In the genomic region with DNA sequence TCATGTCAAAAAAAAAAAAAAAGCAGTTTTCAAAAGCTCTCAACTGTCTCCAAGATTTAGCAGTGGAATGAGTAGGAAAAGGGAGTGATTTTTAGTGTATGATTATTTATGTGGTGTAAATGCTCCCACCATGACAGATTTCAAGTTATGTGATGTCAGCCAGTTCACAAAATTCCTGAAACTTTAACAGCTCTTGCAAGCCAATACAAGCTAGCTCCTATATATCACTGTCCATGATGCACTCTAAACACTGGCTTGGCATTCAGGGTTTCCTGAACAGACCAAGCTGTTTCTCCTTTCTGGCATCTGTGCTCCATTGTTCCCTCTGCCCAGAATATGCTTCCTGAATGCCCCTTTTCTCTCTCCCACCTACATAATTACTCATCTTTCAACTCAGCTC, we compare ENCODE assay signal across 25 cellular contexts. TPM values are rescaled to one million over a fixed set of nuclear protein-coding genes. Genes with fewer than 3 reads are reported as not detected.
A peak's percentile ranks its signal among the peaks of the same experiment; 100 is the strongest.
DNase-seq lines count a peak whose midpoint lies in the region; ATAC-seq, FAIRE-seq and TF ChIP-seq lines count a peak whose summit lies in the region.
"Had no signal": no experiment of that assay in that cellular context is flagged by ENCODE, and none has a peak within 500 bp of the region (broad histone marks: within the 10 kb centered on the region; RNA-seq: fewer than 3 reads in every experiment).

No MANE protein-coding gene starts in this region.

- H3K4me3 Mint-ChIP-seq in astrocyte (ENCODE audit: unreplicated experiment) (no peak overlapping the region), nephron (no peak overlapping the region)
- H3K4me3 Mint-ChIP-seq: dendritic cell treated with granulocyte-macrophage colony-stimulating factor and Interleukin-4, amounts not matched to agents 40 ng/mL and 50 ng/mL, for 4 days; GM23338; IgD-negative memory B cell; naive B cell had no signal

- H3K4me3 ChIP-seq in astrocyte (ENCODE audit: insufficient read depth, low read depth, low read length): no peak overlapping the region
- H3K4me3 ChIP-seq in fibroblast of villous mesenchyme (ENCODE audit: low read depth, low read length): no peak overlapping the region
- H3K4me3 ChIP-seq: GM23338, SJCRH30, skin epidermis, suprapubic skin had no signal

- H3K27ac ChIP-seq in astrocyte (ENCODE audit: low read depth, low read length): peak overlapping the region; percentile 11
- H3K27ac ChIP-seq: parathyroid adenoma, SJCRH30, suprapubic skin had no signal

- no peak overlapping the region for H3K4me2 ChIP-seq in astrocyte (ENCODE audit: low read length)
- H3K4me2 ChIP-seq: GM23338 had no signal

- H3K36me3 Mint-ChIP-seq in astrocyte (ENCODE audit: low read depth, unreplicated experiment): peaks cover 11% of the 10 kb centered on the region
- H3K36me3 Mint-ChIP-seq in nephron (ENCODE audit: low read depth): peaks cover 29% of the 10 kb centered on the region

- no peak overlapping the region for H2AFZ ChIP-seq in astrocyte (ENCODE audit: low read depth, low read length)
- H2AFZ ChIP-seq: GM23338, parathyroid adenoma had no signal

- no peak overlapping the region for H3K9ac ChIP-seq in astrocyte (ENCODE audit: low read length)
- H3K9ac ChIP-seq: parathyroid adenoma had no signal

- TF ChIP-seq CTCF in astrocyte (IDR thresholded peaks at IDR 0.05; ENCODE audit: insufficient read depth, low read depth, low read length) (no peak), fibroblast of villous mesenchyme (IDR thresholded peaks at IDR 0.05; ENCODE audit: insufficient read depth, low read depth, low read length) (no peak), nephron (IDR thresholded peaks at IDR 0.05; ENCODE audit: unreplicated experiment in 3 of 3) (no peak)

- intact Hi-C loops in posterior vena cava (cut with DNase I): no loop called here

- H3K9me3 Mint-ChIP-seq in astrocyte (ENCODE audit: unreplicated experiment) (no peaks in the 10 kb centered on the region), nephron (no peaks in the 10 kb centered on the region)
- H3K9me3 Mint-ChIP-seq: dendritic cell treated with granulocyte-macrophage colony-stimulating factor and Interleukin-4, amounts not matched to agents 40 ng/mL and 50 ng/mL, for 4 days; GM23338; IgD-negative memory B cell; naive B cell had no signal

- ATAC-seq in HG03571 (IDR thresholded peaks at IDR 0.05; ENCODE audit: unreplicated experiment): no peak
- ATAC-seq: GM23338, left lobe of liver had no signal

- no peaks in the 10 kb centered on the region for H3K27me3 ChIP-seq in astrocyte (ENCODE audit: insufficient read depth, low read length)
- H3K27me3 ChIP-seq: SJCRH30, suprapubic skin had no signal

- no peaks in the 10 kb centered on the region for H3K9me3 ChIP-seq in astrocyte (ENCODE audit: insufficient read depth, low read depth, low read length)
- H3K9me3 ChIP-seq: SJCRH30, suprapubic skin had no signal

- H3K27me3 Mint-ChIP-seq in astrocyte (ENCODE audit: low read depth, unreplicated experiment) (no peaks in the 10 kb centered on the region), nephron (ENCODE audit: low read depth) (no peaks in the 10 kb centered on the region)
- H3K27me3 Mint-ChIP-seq: dendritic cell treated with granulocyte-macrophage colony-stimulating factor and Interleukin-4, amounts not matched to agents 40 ng/mL and 50 ng/mL, for 4 days; IgD-negative memory B cell had no signal

- H3K4me1 ChIP-seq in astrocyte (ENCODE audit: insufficient read depth, low read length): peaks cover 16% of the 10 kb centered on the region
- H3K4me1 ChIP-seq: SJCRH30, suprapubic skin had no signal

- FAIRE-seq in astrocyte (lab: Jason Lieb, UNC): no peak

- DNase-seq in GM04503 (ENCODE audit: low read depth) (peak; percentile 57), astrocyte (ENCODE audit: low read depth) (peak; percentile 85), fibroblast of villous mesenchyme (ENCODE audit: low read depth) (peak; percentile 26), posterior vena cava (ENCODE audit: low spot score) (no peak), NCI-H82 treated with DMSO at 0.1 percent for 48 hours (lab: John Stamatoyannopoulos, UW; ENCODE audit: unreplicated experiment) (no peak)
- DNase-seq in stimulated activated CD4-positive, alpha-beta T cell treated with anti-CD3 and anti-CD28 coated beads, Interleukin-1b, Interleukin-23, amount 100 ng/mL, for 48 hours: no peak
- DNase-seq: activated CD4-positive, CD25-positive, alpha-beta regulatory T cell treated with anti-CD3 and anti-CD28 coated beads, Interleukin-2, amount 50 U/mL, for 72 hours; activated effector memory CD4-positive, alpha-beta T cell treated with anti-CD3 and anti-CD28 coated beads, Interleukin-2, amount 50 U/mL, for 16 hours; amygdala; Calu3; hypothalamus; naive B cell; NCI-H1092; NCI-H526 treated with DMSO at 0.1 percent for 48 hours; SJCRH30; T-helper 9 cell had no signal

- no peak overlapping the region for H3K27ac Mint-ChIP-seq in astrocyte (ENCODE audit: unreplicated experiment)
- peak overlapping the region; percentile 59 to 84 (median 80) for H3K27ac Mint-ChIP-seq in nephron
- H3K27ac Mint-ChIP-seq: dendritic cell treated with granulocyte-macrophage colony-stimulating factor and Interleukin-4, amounts not matched to agents 40 ng/mL and 50 ng/mL, for 4 days; GM23338; IgD-negative memory B cell had no signal

- H4K20me1 ChIP-seq in astrocyte (ENCODE audit: insufficient read depth, low read length): no peaks in the 10 kb centered on the region

- no peaks in the 10 kb centered on the region for H3K79me2 ChIP-seq in astrocyte (ENCODE audit: insufficient read depth, low read length)
- H3K79me2 ChIP-seq: parathyroid adenoma had no signal

- no peaks in the 10 kb centered on the region for H3K36me3 ChIP-seq in astrocyte (ENCODE audit: insufficient read depth, low read length)

- peaks cover 22% of the 10 kb centered on the region for H3K4me1 Mint-ChIP-seq in astrocyte (ENCODE audit: low read depth, unreplicated experiment)
- H3K4me1 Mint-ChIP-seq in nephron: peaks cover 15% of the 10 kb centered on the region

RNA-seq across cellular contexts. Expression of a gene that starts 7.8 kb away (rescaled TPM):
- total RNA-seq in astrocyte: 0.41 and 0.59 TPM in 2 replicates
- total RNA-seq in fibroblast of villous mesenchyme: under 0.01 and 0.32 TPM in 2 replicates
- total RNA-seq in posterior vena cava: under 1 TPM in 1 of 2 donors, not detected in 1; 0.93 TPM
- total RNA-seq: SJCRH30 had no signal

Comparison
In these comparisons a context has a peak if more than half of its experiments do, and no peak if none do; other contexts are left out.
1. DNase-seq: peak in GM04503 (single experiment), astrocyte (single experiment) and fibroblast of villous mesenchyme (single experiment); none in posterior vena cava (single experiment), stimulated activated CD4-positive, alpha-beta T cell treated with anti-CD3 and anti-CD28 coated beads, Interleukin-1b, Interleukin-23, amount 100 ng/mL, for 48 hours (single experiment) and NCI-H82 treated with DMSO at 0.1 percent for 48 hours (single experiment).